ENCODE assay signal across 38 cellular contexts in genomic region chrX:54213603-54214002, GRCh38.
"Had no signal": no experiment of that assay in that cellular context is flagged by ENCODE, and none has a peak within 500 bp of the region (broad histone marks: within the 10 kb centered on the region; RNA-seq: fewer than 3 reads in every experiment).

No MANE protein-coding gene starts in this region.

- H3K4me3 ChIP-seq: ascending aorta, cardiac muscle cell had no signal

- H3K4me3 Mint-ChIP-seq: activated B cell treated with CpG ODN at 0.5 μM for 24 hours; activated CD4-positive, alpha-beta memory T cell treated with anti-CD3 and anti-CD28 coated beads for 36 hours; activated CD4-positive, alpha-beta T cell treated with anti-CD3 and anti-CD28 coated beads, Interleukin-2, amount 10 ng/mL, durations not matched to agents 24 days and 14 days; activated CD8-positive, alpha-beta T cell treated with anti-CD3 and anti-CD28 coated beads for 36 hours; activated naive CD4-positive, alpha-beta T cell treated with anti-CD3 and anti-CD28 coated beads, Interleukin-2, amount 10 ng/mL, durations not matched to agents 7 days and 5 days; activated naive CD4-positive, alpha-beta T cell treated with anti-CD3 and anti-CD28 coated beads, Interleukin-2, amount 50 U/mL, for 24 hours; activated naive CD8-positive, alpha-beta T cell; activated naive CD8-positive, alpha-beta T cell treated with anti-CD3 and anti-CD28 coated beads, Interleukin-2, amount 10 ng/mL, durations not matched to agents 7 days and 5 days; activated naive CD8-positive, alpha-beta T cell treated with anti-CD3 and anti-CD28 coated beads, Interleukin-2, amount 50 U/mL, for 24 hours; activated T-cell treated with anti-CD3 and anti-CD28 coated beads, Interleukin-2, amount 50 U/mL, for 4 hours; activated T-cell treated with anti-CD3 and anti-CD28 coated beads, Interleukin-2, amount 50 U/mL, for 72 hours; activated T-helper 1 cell treated with anti-CD3 and anti-CD28 coated beads, Interleukin-12 subunit alpha, Interleukin-12 subunit beta, Interleukin-2, Interleukin-4 antibody, amounts not matched to agents 30 ng/mL and 10 ng/mL and 1 ng/mL, durations not matched to agents 14 hours and 24 hours and 36 hours; activated T-helper 17 cell treated with anti-CD3 and anti-CD28 coated beads, Interleukin-2, amount 50 U/mL, for 72 hours; brain; central memory CD8-positive, alpha-beta T cell; T-helper 1 cell treated with Interleukin-12 subunit alpha and Interleukin-12 subunit beta and Interleukin-4 antibody, amounts not matched to agents 30 μg/mL and 1 μg/mL, for 36 hours; T-helper 2 cell treated with Interferon-gamma antibody and Interleukin-4, amounts not matched to agents 5 μg/mL and 100 μg/mL, for 36 hours had no signal

- H3K9me3 ChIP-seq: ascending aorta had no signal

- H3K4me1 Mint-ChIP-seq: activated B cell treated with CpG ODN at 0.5 μM for 24 hours; activated CD4-positive, alpha-beta T cell treated with anti-CD3 and anti-CD28 coated beads, Interleukin-2, amount 10 ng/mL, durations not matched to agents 24 days and 14 days; activated naive CD4-positive, alpha-beta T cell treated with anti-CD3 and anti-CD28 coated beads, Interleukin-2, amount 10 ng/mL, durations not matched to agents 7 days and 5 days; activated naive CD4-positive, alpha-beta T cell treated with anti-CD3 and anti-CD28 coated beads, Interleukin-2, amount 50 U/mL, for 24 hours; activated naive CD8-positive, alpha-beta T cell treated with anti-CD3 and anti-CD28 coated beads, Interleukin-2, amount 10 ng/mL, durations not matched to agents 7 days and 5 days; activated naive CD8-positive, alpha-beta T cell treated with anti-CD3 and anti-CD28 coated beads, Interleukin-2, amount 50 U/mL, for 24 hours; activated T-helper 17 cell treated with anti-CD3 and anti-CD28 coated beads, Interleukin-2, amount 50 U/mL, for 72 hours; brain; central memory CD8-positive, alpha-beta T cell had no signal

- H3K36me3 Mint-ChIP-seq: activated CD4-positive, alpha-beta memory T cell treated with anti-CD3 and anti-CD28 coated beads for 36 hours; activated naive CD4-positive, alpha-beta T cell treated with anti-CD3 and anti-CD28 coated beads, Interleukin-2, amount 10 ng/mL, durations not matched to agents 7 days and 5 days; activated naive CD4-positive, alpha-beta T cell treated with anti-CD3 and anti-CD28 coated beads, Interleukin-2, amount 50 U/mL, for 24 hours; activated naive CD8-positive, alpha-beta T cell; activated naive CD8-positive, alpha-beta T cell treated with anti-CD3 and anti-CD28 coated beads, Interleukin-2, amount 10 ng/mL, durations not matched to agents 7 days and 5 days had no signal

- H3K27ac ChIP-seq: ascending aorta, cardiac muscle cell, VCaP had no signal

- DNase-seq: activated B cell treated with CpG ODN at 0.5 μM for 24 hours; activated CD4-positive, alpha-beta memory T cell treated with anti-CD3 and anti-CD28 coated beads for 36 hours; activated CD4-positive, alpha-beta T cell treated with anti-CD3 and anti-CD28 coated beads for 4 hours; activated CD4-positive, alpha-beta T cell treated with anti-CD3 and anti-CD28 coated beads, Interleukin-2, amount 10 ng/mL, durations not matched to agents 24 days and 14 days; activated CD4-positive, alpha-beta T cell treated with anti-CD3 and anti-CD28 coated beads, Interleukin-2, amount 50 U/mL, for 1 hour; activated CD4-positive, alpha-beta T cell treated with anti-CD3 and anti-CD28 coated beads, Interleukin-2, amount 50 U/mL, for 4 hours; activated CD4-positive, CD25-positive, alpha-beta regulatory T cell treated with anti-CD3 and anti-CD28 coated beads, Interleukin-2, amount 50 U/mL, for 72 hours; activated CD8-positive, alpha-beta memory T cell treated with anti-CD3 and anti-CD28 coated beads, Interleukin-2, amount 50 U/mL, for 4 hours; activated CD8-positive, alpha-beta T cell treated with anti-CD3 and anti-CD28 coated beads for 36 hours; activated effector memory CD4-positive, alpha-beta T cell treated with Interleukin-2 at 50 U/mL for 16 hours; activated gamma-delta T cell; activated naive CD4-positive, alpha-beta T cell treated with anti-CD3 and anti-CD28 coated beads, Interleukin-2, amount 10 ng/mL, durations not matched to agents 7 days and 5 days; activated naive CD4-positive, alpha-beta T cell treated with Interleukin-2 at 50 U/mL for 16 hours; activated naive CD8-positive, alpha-beta T cell treated with anti-CD3 and anti-CD28 coated beads, Interleukin-2, amount 10 ng/mL, durations not matched to agents 7 days and 5 days; activated naive CD8-positive, alpha-beta T cell treated with anti-CD3 and anti-CD28 coated beads, Interleukin-2, amount 50 U/mL, for 24 hours; activated T-cell treated with anti-CD3 and anti-CD28 coated beads for 4 hours; activated T-cell treated with anti-CD3 and anti-CD28 coated beads, Interleukin-2, amount 50 U/mL, for 1 hour; activated T-cell treated with anti-CD3 and anti-CD28 coated beads, Interleukin-2, amount 50 U/mL, for 4 hours; activated T-cell treated with anti-CD3 and anti-CD28 coated beads, Interleukin-2, amount 50 U/mL, for 72 hours; amygdala; anterior cingulate cortex; caudate nucleus; cerebellar nuclear complex; T-helper 2 cell; T-helper 9 cell had no signal

- FAIRE-seq: bronchial epithelial cell, TTC549 had no signal

- H3K36me3 ChIP-seq: ascending aorta, cardiac muscle cell had no signal

- H3K27ac Mint-ChIP-seq: activated B cell treated with CpG ODN at 0.5 μM for 24 hours; activated CD4-positive, alpha-beta memory T cell treated with anti-CD3 and anti-CD28 coated beads for 36 hours; activated CD4-positive, alpha-beta T cell treated with anti-CD3 and anti-CD28 coated beads, Interleukin-2, amount 10 ng/mL, durations not matched to agents 24 days and 14 days; activated CD8-positive, alpha-beta T cell treated with anti-CD3 and anti-CD28 coated beads for 36 hours; activated naive CD4-positive, alpha-beta T cell treated with anti-CD3 and anti-CD28 coated beads, Interleukin-2, amount 10 ng/mL, durations not matched to agents 7 days and 5 days; activated naive CD4-positive, alpha-beta T cell treated with anti-CD3 and anti-CD28 coated beads, Interleukin-2, amount 50 U/mL, for 24 hours; activated naive CD8-positive, alpha-beta T cell; activated naive CD8-positive, alpha-beta T cell treated with anti-CD3 and anti-CD28 coated beads, Interleukin-2, amount 10 ng/mL, durations not matched to agents 7 days and 5 days; activated naive CD8-positive, alpha-beta T cell treated with anti-CD3 and anti-CD28 coated beads, Interleukin-2, amount 50 U/mL, for 24 hours; activated T-cell treated with anti-CD3 and anti-CD28 coated beads, Interleukin-2, amount 50 U/mL, for 72 hours; activated T-helper 1 cell treated with anti-CD3 and anti-CD28 coated beads, Interleukin-12 subunit alpha, Interleukin-12 subunit beta, Interleukin-2, Interleukin-4 antibody, amounts not matched to agents 30 ng/mL and 10 ng/mL and 1 ng/mL, durations not matched to agents 14 hours and 24 hours and 36 hours; activated T-helper 17 cell treated with anti-CD3 and anti-CD28 coated beads, Interleukin-2, amount 50 U/mL, for 72 hours; brain; T-helper 1 cell treated with Interleukin-12 subunit alpha and Interleukin-12 subunit beta and Interleukin-4 antibody, amounts not matched to agents 30 μg/mL and 1 μg/mL, for 36 hours; T-helper 2 cell treated with Interferon-gamma antibody and Interleukin-4, amounts not matched to agents 5 μg/mL and 100 μg/mL, for 36 hours had no signal

- H3K27me3 Mint-ChIP-seq: activated B cell treated with CpG ODN at 0.5 μM for 24 hours; activated CD4-positive, alpha-beta memory T cell treated with anti-CD3 and anti-CD28 coated beads for 36 hours; activated CD4-positive, alpha-beta T cell treated with anti-CD3 and anti-CD28 coated beads, Interleukin-2, amount 10 ng/mL, durations not matched to agents 24 days and 14 days; activated CD8-positive, alpha-beta T cell treated with anti-CD3 and anti-CD28 coated beads for 36 hours; activated naive CD4-positive, alpha-beta T cell treated with anti-CD3 and anti-CD28 coated beads, Interleukin-2, amount 10 ng/mL, durations not matched to agents 7 days and 5 days; activated naive CD4-positive, alpha-beta T cell treated with anti-CD3 and anti-CD28 coated beads, Interleukin-2, amount 50 U/mL, for 24 hours; activated naive CD8-positive, alpha-beta T cell; activated naive CD8-positive, alpha-beta T cell treated with anti-CD3 and anti-CD28 coated beads, Interleukin-2, amount 10 ng/mL, durations not matched to agents 7 days and 5 days; activated naive CD8-positive, alpha-beta T cell treated with anti-CD3 and anti-CD28 coated beads, Interleukin-2, amount 50 U/mL, for 24 hours; activated T-helper 17 cell treated with anti-CD3 and anti-CD28 coated beads, Interleukin-2, amount 50 U/mL, for 72 hours; central memory CD8-positive, alpha-beta T cell had no signal

- H3K4me1 ChIP-seq: ascending aorta had no signal

- H3K27me3 ChIP-seq: ascending aorta, cardiac muscle cell had no signal

- ATAC-seq: activated CD8-positive, alpha-beta T cell treated with anti-CD3 and anti-CD28 coated beads for 36 hours; activated naive CD8-positive, alpha-beta T cell treated with anti-CD3 and anti-CD28 coated beads, Interleukin-2, amount 50 U/mL, for 24 hours; activated T-cell treated with anti-CD3 and anti-CD28 coated beads, Interleukin-2, amount 50 U/mL, for 4 hours; activated T-cell treated with anti-CD3 and anti-CD28 coated beads, Interleukin-2, amount 50 U/mL, for 72 hours; activated T-helper 17 cell treated with anti-CD3 and anti-CD28 coated beads, Interleukin-2, amount 50 U/mL, for 72 hours had no signal

- H3K9me3 Mint-ChIP-seq: activated B cell treated with CpG ODN at 0.5 μM for 24 hours; activated CD4-positive, alpha-beta memory T cell treated with anti-CD3 and anti-CD28 coated beads for 36 hours; activated CD4-positive, alpha-beta T cell treated with anti-CD3 and anti-CD28 coated beads, Interleukin-2, amount 10 ng/mL, durations not matched to agents 24 days and 14 days; activated CD8-positive, alpha-beta T cell treated with anti-CD3 and anti-CD28 coated beads for 36 hours; activated naive CD4-positive, alpha-beta T cell treated with anti-CD3 and anti-CD28 coated beads, Interleukin-2, amount 10 ng/mL, durations not matched to agents 7 days and 5 days; activated naive CD4-positive, alpha-beta T cell treated with anti-CD3 and anti-CD28 coated beads, Interleukin-2, amount 50 U/mL, for 24 hours; activated naive CD8-positive, alpha-beta T cell treated with anti-CD3 and anti-CD28 coated beads, Interleukin-2, amount 10 ng/mL, durations not matched to agents 7 days and 5 days; activated naive CD8-positive, alpha-beta T cell treated with anti-CD3 and anti-CD28 coated beads, Interleukin-2, amount 50 U/mL, for 24 hours; activated T-cell treated with anti-CD3 and anti-CD28 coated beads, Interleukin-2, amount 50 U/mL, for 4 hours; activated T-cell treated with anti-CD3 and anti-CD28 coated beads, Interleukin-2, amount 50 U/mL, for 72 hours; activated T-helper 1 cell treated with anti-CD3 and anti-CD28 coated beads, Interleukin-12 subunit alpha, Interleukin-12 subunit beta, Interleukin-2, Interleukin-4 antibody, amounts not matched to agents 30 ng/mL and 10 ng/mL and 1 ng/mL, durations not matched to agents 14 hours and 24 hours and 36 hours; activated T-helper 17 cell treated with anti-CD3 and anti-CD28 coated beads, Interleukin-2, amount 50 U/mL, for 72 hours; central memory CD8-positive, alpha-beta T cell; T-helper 1 cell treated with Interleukin-12 subunit alpha and Interleukin-12 subunit beta and Interleukin-4 antibody, amounts not matched to agents 30 μg/mL and 1 μg/mL, for 36 hours; T-helper 2 cell treated with Interferon-gamma antibody and Interleukin-4, amounts not matched to agents 5 μg/mL and 100 μg/mL, for 36 hours had no signal
